1 cellular context compared by ENCODE assay signal in the genomic region with DNA sequence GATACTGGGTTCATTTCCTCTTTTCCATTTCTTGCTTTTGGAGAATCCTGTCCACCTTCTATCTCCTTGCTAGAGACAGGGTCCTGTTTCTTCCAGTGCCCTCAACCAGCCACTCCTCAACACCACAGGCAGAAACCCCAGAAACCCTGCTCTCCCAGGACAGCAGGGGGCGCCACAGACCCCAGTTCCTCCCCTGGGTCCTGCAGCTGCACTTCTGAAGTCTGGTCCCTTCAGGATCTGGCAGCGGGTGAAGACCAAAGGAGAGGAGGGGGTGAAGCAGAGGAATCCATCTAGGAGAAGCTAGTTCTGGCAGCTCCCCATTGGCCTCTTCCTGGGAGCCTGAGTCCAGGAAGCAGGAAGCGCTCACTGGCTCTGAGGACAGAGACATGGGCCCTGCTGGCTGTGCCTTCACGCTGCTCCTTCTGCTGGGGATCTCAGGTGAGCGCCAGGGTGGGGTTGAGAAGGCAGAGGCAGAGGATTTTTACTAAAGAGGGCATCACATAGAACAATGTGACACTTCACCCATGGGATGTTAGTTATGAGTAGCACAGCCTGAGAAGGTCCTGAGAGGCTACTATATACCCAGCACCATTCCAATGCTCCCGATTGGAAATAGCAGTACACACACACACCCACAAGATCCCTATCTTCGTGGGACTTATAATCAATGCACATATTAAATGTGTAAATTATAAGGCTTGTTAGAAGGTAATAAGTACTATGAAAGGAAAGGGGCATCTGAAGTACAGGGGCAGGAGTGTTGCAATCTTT.
TF ChIP-seq lines count a peak whose summit lies in the region.

A gene with protein sequence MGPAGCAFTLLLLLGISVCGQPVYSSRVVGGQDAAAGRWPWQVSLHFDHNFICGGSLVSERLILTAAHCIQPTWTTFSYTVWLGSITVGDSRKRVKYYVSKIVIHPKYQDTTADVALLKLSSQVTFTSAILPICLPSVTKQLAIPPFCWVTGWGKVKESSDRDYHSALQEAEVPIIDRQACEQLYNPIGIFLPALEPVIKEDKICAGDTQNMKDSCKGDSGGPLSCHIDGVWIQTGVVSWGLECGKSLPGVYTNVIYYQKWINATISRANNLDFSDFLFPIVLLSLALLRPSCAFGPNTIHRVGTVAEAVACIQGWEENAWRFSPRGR (plus strand): TSS at position 375 of the 771 bp plus-strand sequence. CDS start 12 bp downstream, at position 387.

TF ChIP-seq in HEK293, 187 proteins besides CTCF, POLR2A, EP300 and RAD21 (continued from another document):
- TF ChIP-seq, protein P1, sequence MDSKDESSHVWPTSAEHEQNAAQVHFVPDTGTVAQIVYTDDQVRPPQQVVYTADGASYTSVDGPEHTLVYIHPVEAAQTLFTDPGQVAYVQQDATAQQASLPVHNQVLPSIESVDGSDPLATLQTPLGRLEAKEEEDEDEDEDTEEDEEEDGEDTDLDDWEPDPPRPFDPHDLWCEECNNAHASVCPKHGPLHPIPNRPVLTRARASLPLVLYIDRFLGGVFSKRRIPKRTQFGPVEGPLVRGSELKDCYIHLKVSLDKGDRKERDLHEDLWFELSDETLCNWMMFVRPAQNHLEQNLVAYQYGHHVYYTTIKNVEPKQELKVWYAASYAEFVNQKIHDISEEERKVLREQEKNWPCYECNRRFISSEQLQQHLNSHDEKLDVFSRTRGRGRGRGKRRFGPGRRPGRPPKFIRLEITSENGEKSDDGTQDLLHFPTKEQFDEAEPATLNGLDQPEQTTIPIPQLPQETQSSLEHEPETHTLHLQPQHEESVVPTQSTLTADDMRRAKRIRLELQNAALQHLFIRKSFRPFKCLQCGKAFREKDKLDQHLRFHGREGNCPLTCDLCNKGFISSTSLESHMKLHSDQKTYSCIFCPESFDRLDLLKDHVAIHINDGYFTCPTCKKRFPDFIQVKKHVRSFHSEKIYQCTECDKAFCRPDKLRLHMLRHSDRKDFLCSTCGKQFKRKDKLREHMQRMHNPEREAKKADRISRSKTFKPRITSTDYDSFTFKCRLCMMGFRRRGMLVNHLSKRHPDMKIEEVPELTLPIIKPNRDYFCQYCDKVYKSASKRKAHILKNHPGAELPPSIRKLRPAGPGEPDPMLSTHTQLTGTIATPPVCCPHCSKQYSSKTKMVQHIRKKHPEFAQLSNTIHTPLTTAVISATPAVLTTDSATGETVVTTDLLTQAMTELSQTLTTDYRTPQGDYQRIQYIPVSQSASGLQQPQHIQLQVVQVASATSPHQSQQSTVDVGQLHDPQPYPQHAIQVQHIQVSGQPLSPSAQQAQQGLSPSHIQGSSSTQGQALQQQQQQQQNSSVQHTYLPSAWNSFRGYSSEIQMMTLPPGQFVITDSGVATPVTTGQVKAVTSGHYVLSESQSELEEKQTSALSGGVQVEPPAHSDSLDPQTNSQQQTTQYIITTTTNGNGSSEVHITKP (tag by site-specific recombination; IDR thresholded peaks at IDR 0.05) = peak; percentile 25; the same call in 1 of the 2 replicates
TF ChIP-seq in HEK293: peak in this region for 2.
